In genomic region chr6:113361014-113361645, GRCh38 we compare ENCODE assay signal across 12 cellular contexts.
A peak's percentile ranks its signal among the peaks of the same experiment; 100 is the strongest.
DNase-seq lines count a peak whose midpoint lies in the region; ATAC-seq, FAIRE-seq and TF ChIP-seq lines count a peak whose summit lies in the region.
"Had no signal": no experiment of that assay in that cellular context is flagged by ENCODE, and none has a peak within 500 bp of the region (broad histone marks: within the 10 kb centered on the region; RNA-seq: fewer than 3 reads in every experiment).

No MANE protein-coding gene starts in this region.

- POLR2A ChIA-PET in CD8-positive, alpha-beta memory T cell (lab: Charles Lee): no interaction called here
- POLR2A ChIA-PET in GM10248 (lab: Yijun Ruan, JAX): no interaction called here

- H3K9me3 Mint-ChIP-seq in CD8-positive, alpha-beta memory T cell: peaks cover 0 to 6% (median 0%) of the 10 kb centered on the region in 5 donors
- no peaks in the 10 kb centered on the region for H3K9me3 Mint-ChIP-seq in stimulated activated naive CD8-positive, alpha-beta T cell treated with anti-CD3 and anti-CD28 coated beads, Interleukin-15, amount 100 ng/mL, for 72 hours
- H3K9me3 Mint-ChIP-seq: activated T-cell treated with anti-CD3 and anti-CD28 coated beads, Interleukin-2, amount 50 U/mL, for 72 hours had no signal

- DNase-seq in COLO829 (ENCODE audit: low spot score) (peak; percentile 62), HK-2 (ENCODE audit: unreplicated experiment) (peak; percentile 18), SW480 (ENCODE audit: low spot score) (peak; percentile 49), GM10248 (ENCODE audit: extremely low spot score) (no peak)
- DNase-seq in CD8-positive, alpha-beta memory T cell: no peak
- no peak for DNase-seq in stimulated activated naive CD8-positive, alpha-beta T cell treated with anti-CD3 and anti-CD28 coated beads, Interleukin-15, amount 100 ng/mL, for 72 hours
- DNase-seq in NK-92 treated with Interleukin-12 subunit alpha and Interleukin-12 subunit beta, amount 100 ng/mL, for 24 hours (lab: John Stamatoyannopoulos, UW): no peak
- DNase-seq: activated T-cell treated with anti-CD3 and anti-CD28 coated beads, Interleukin-2, amount 50 U/mL, for 72 hours; NCI-H524; psoas muscle had no signal

- no peak overlapping the region for H3K4me3 Mint-ChIP-seq in CD8-positive, alpha-beta memory T cell
- H3K4me3 Mint-ChIP-seq in stimulated activated naive CD8-positive, alpha-beta T cell treated with anti-CD3 and anti-CD28 coated beads, Interleukin-15, amount 100 ng/mL, for 72 hours: no peak overlapping the region
- H3K4me3 Mint-ChIP-seq: activated T-cell treated with anti-CD3 and anti-CD28 coated beads, Interleukin-2, amount 50 U/mL, for 72 hours had no signal

- no peak overlapping the region for H3K27ac Mint-ChIP-seq in CD8-positive, alpha-beta memory T cell
- no peak overlapping the region for H3K27ac Mint-ChIP-seq in stimulated activated naive CD8-positive, alpha-beta T cell treated with anti-CD3 and anti-CD28 coated beads, Interleukin-15, amount 100 ng/mL, for 72 hours
- H3K27ac Mint-ChIP-seq: activated T-cell treated with anti-CD3 and anti-CD28 coated beads, Interleukin-2, amount 50 U/mL, for 72 hours had no signal

- no peaks in the 10 kb centered on the region for H3K4me1 ChIP-seq in CD8-positive, alpha-beta memory T cell (ENCODE audit: insufficient read depth, low read length)

- no peaks in the 10 kb centered on the region for H3K9me3 ChIP-seq in CD8-positive, alpha-beta memory T cell (ENCODE audit: low read length)
- H3K9me3 ChIP-seq: BLaER1 treated with 17β-estradiol and CSF1 and Interleukin-3, amounts not matched to agents 10 nM and 100 nM; psoas muscle had no signal

- no peaks in the 10 kb centered on the region for H3K27me3 ChIP-seq in CD8-positive, alpha-beta memory T cell (ENCODE audit: insufficient read depth, low read length, poor library complexity, severe bottlenecking)
- H3K27me3 ChIP-seq: BLaER1 treated with 17β-estradiol and CSF1 and Interleukin-3, amounts not matched to agents 10 nM and 100 nM had no signal

- no peak for TF ChIP-seq CTCF in GM10248 (IDR thresholded peaks at IDR 0.05; ENCODE audit: control extremely low read depth, extremely low read depth, low read depth, missing control alignments)

- no peaks in the 10 kb centered on the region for H3K36me3 Mint-ChIP-seq in CD8-positive, alpha-beta memory T cell

- no peak overlapping the region for H3K4me3 ChIP-seq in CD8-positive, alpha-beta memory T cell (ENCODE audit: low read length)
- H3K4me3 ChIP-seq: BLaER1 treated with 17β-estradiol and CSF1 and Interleukin-3, amounts not matched to agents 10 nM and 100 nM; psoas muscle had no signal

- peak; percentile 72 for FAIRE-seq in islet of Langerhans (lab: Jason Lieb, UNC)

- H3K36me3 ChIP-seq in CD8-positive, alpha-beta memory T cell (ENCODE audit: insufficient read depth, low read length): no peaks in the 10 kb centered on the region
- H3K36me3 ChIP-seq: BLaER1 treated with 17β-estradiol and CSF1 and Interleukin-3, amounts not matched to agents 10 nM and 100 nM had no signal

- ATAC-seq in stimulated activated naive CD8-positive, alpha-beta T cell treated with anti-CD3 and anti-CD28 coated beads, Interleukin-15, amount 100 ng/mL, for 72 hours: no peak
- ATAC-seq: activated T-cell treated with anti-CD3 and anti-CD28 coated beads, Interleukin-2, amount 50 U/mL, for 72 hours; psoas muscle had no signal

- H3K27ac ChIP-seq in CD8-positive, alpha-beta memory T cell (ENCODE audit: low read depth, low read length): no peak overlapping the region
- H3K27ac ChIP-seq: BLaER1 treated with 17β-estradiol and CSF1 and Interleukin-3, amounts not matched to agents 10 nM and 100 nM; psoas muscle had no signal

- CTCF ChIA-PET in CD8-positive, alpha-beta memory T cell (lab: Charles Lee): no interaction called here
- CTCF ChIA-PET in GM10248 (lab: Yijun Ruan, JAX): no interaction called here

- H3K27me3 Mint-ChIP-seq in CD8-positive, alpha-beta memory T cell: no peaks in the 10 kb centered on the region
- H3K27me3 Mint-ChIP-seq in stimulated activated naive CD8-positive, alpha-beta T cell treated with anti-CD3 and anti-CD28 coated beads, Interleukin-15, amount 100 ng/mL, for 72 hours: no peaks in the 10 kb centered on the region

- no peaks in the 10 kb centered on the region for H3K4me1 Mint-ChIP-seq in CD8-positive, alpha-beta memory T cell
- H3K4me1 Mint-ChIP-seq in stimulated activated naive CD8-positive, alpha-beta T cell treated with anti-CD3 and anti-CD28 coated beads, Interleukin-15, amount 100 ng/mL, for 72 hours: no peaks in the 10 kb centered on the region

Comparison
In these comparisons a context has a peak if more than half of its experiments do, and no peak if none do; other contexts are left out.
1. DNase-seq: peak in COLO829 (single experiment), HK-2 (single experiment) and SW480 (single experiment); none in CD8-positive, alpha-beta memory T cell (0 of 5), stimulated activated naive CD8-positive, alpha-beta T cell treated with anti-CD3 and anti-CD28 coated beads, Interleukin-15, amount 100 ng/mL, for 72 hours (0 of 2), NK-92 treated with Interleukin-12 subunit alpha and Interleukin-12 subunit beta, amount 100 ng/mL, for 24 hours (single experiment) and GM10248 (single experiment).